In genomic region chr17:55433029-55433628, GRCh38 we compare ENCODE assay signal across 11 cellular contexts. TPM values are rescaled to one million over a fixed set of nuclear protein-coding genes. Genes with fewer than 3 reads are reported as not detected.
DNase-seq lines count a peak whose midpoint lies in the region; ATAC-seq and TF ChIP-seq lines count a peak whose summit lies in the region.
"Had no signal": no experiment of that assay in that cellular context is flagged by ENCODE, and none has a peak within 500 bp of the region (broad histone marks: within the 10 kb centered on the region; RNA-seq: fewer than 3 reads in every experiment).

No MANE protein-coding gene starts in this region.

- peaks cover 69% of the 10 kb centered on the region for H3K4me1 ChIP-seq in OCI-LY7 (ENCODE audit: insufficient read depth, low read length, poor library complexity, severe bottlenecking)
- peaks cover 14 to 17% of the 10 kb centered on the region in 2 experiments for H3K4me1 ChIP-seq in trophoblast cell (ENCODE audit: control insufficient read depth in 1 of 2, insufficient read depth in 2 of 2, low read length in 2 of 2)

- BruUV-seq in OCI-LY7 (replicated peaks; lab: Mats Ljungman, UMichigan): no TSS peak

- H3K79me2 ChIP-seq in OCI-LY7 (ENCODE audit: insufficient read depth, low read depth, low read length) (no peaks in the 10 kb centered on the region), trophoblast cell (ENCODE audit: control insufficient read depth, insufficient read depth, low read length, poor library complexity) (no peaks in the 10 kb centered on the region)

- no peaks in the 10 kb centered on the region for H3K27me3 ChIP-seq in trophoblast cell (ENCODE audit: insufficient read depth, low read length)

- H4K20me1 ChIP-seq in OCI-LY7 (ENCODE audit: insufficient read depth, low read length): no peaks in the 10 kb centered on the region

- peak overlapping the region; percentile 46 for H4K8ac ChIP-seq in trophoblast cell (ENCODE audit: low read depth, low read length)

- intact Hi-C loops in OCI-LY7 (cut with micrococcal nuclease; ENCODE audit: unreplicated experiment): no loop called here

- no peak overlapping the region for H3K4ac ChIP-seq in trophoblast cell (ENCODE audit: low read depth, low read length)

- peaks cover 19% of the 10 kb centered on the region for H3K79me1 ChIP-seq in trophoblast cell (ENCODE audit: low read length)

- H2AFZ ChIP-seq in OCI-LY7 (ENCODE audit: low read length): peak overlapping the region; percentile 20; the same call in 1 of the 2 replicates
- H2AFZ ChIP-seq in trophoblast cell (ENCODE audit: insufficient read depth, low read length, poor library complexity): no peak overlapping the region

- no peaks in the 10 kb centered on the region for H3K9me2 ChIP-seq in OCI-LY7 (ENCODE audit: insufficient read depth, low read length)

- no peak overlapping the region for H3K23ac ChIP-seq in trophoblast cell (ENCODE audit: low read length)

- no peak overlapping the region for H3K9ac ChIP-seq in trophoblast cell (ENCODE audit: low read length)

- no peak overlapping the region for H2AK5ac ChIP-seq in trophoblast cell (ENCODE audit: low read length)

- H3K4me3 ChIP-seq in OCI-LY7 (ENCODE audit: low read depth, low read length, poor library complexity, severe bottlenecking) (no peak overlapping the region), epithelial cell of proximal tubule (ENCODE audit: low read depth, low read length) (no peak overlapping the region), trophoblast cell (ENCODE audit: low read depth, low read length) (no peak overlapping the region)
- H3K4me3 ChIP-seq: thoracic aorta had no signal

- POLR2A ChIA-PET in OCI-LY7 (lab: Charles Lee): interaction anchor here (0.6 to 3.0 kb wide), 4 partner anchors 8 to 142 kb away, joined by 3 to 17 read pairs (median 8); no protein-coding TSS in a partner anchor

- no peak overlapping the region for H2BK12ac ChIP-seq in trophoblast cell (ENCODE audit: low read length)

- H3K18ac ChIP-seq in trophoblast cell (ENCODE audit: low read length): no peak overlapping the region

- H4K12ac ChIP-seq in trophoblast cell (ENCODE audit: low read depth, low read length): no peak overlapping the region

- no CpG with 5 or more reads among the region's 7 CpGs for WGBS in trophoblast cell (ENCODE audit: extremely low coverage, insufficient coverage, insufficient read length)

- H3K27ac ChIP-seq in OCI-LY7 (ENCODE audit: low read depth, low read length, poor library complexity, severe bottlenecking): no peak overlapping the region
- H3K27ac ChIP-seq in trophoblast cell (ENCODE audit: low read depth, low read length): peak overlapping the region; percentile 94
- H3K27ac ChIP-seq: thoracic aorta had no signal

- no peaks in the 10 kb centered on the region; the same call in 1 of the 2 replicates for H3K9me3 ChIP-seq in OCI-LY7 (ENCODE audit: low read length)
- H3K9me3 ChIP-seq in trophoblast cell (ENCODE audit: insufficient read depth, low read depth, low read length): no peaks in the 10 kb centered on the region
- H3K9me3 ChIP-seq: thoracic aorta had no signal

- H3K36me3 ChIP-seq in OCI-LY7 (ENCODE audit: insufficient read depth, low read length) (no peaks in the 10 kb centered on the region), trophoblast cell (ENCODE audit: control insufficient read depth in 1 of 2, insufficient read depth in 2 of 2, low read length in 2 of 2) (no peaks in the 10 kb centered on the region)
- H3K36me3 ChIP-seq: thoracic aorta had no signal

- peak overlapping the region; percentile 96 for H2BK120ac ChIP-seq in trophoblast cell (ENCODE audit: insufficient read depth, low read length, poor library complexity)

- CTCF ChIA-PET in OCI-LY7 (lab: Charles Lee; ENCODE audit: unreplicated experiment): no interaction called here

- H2BK5ac ChIP-seq in trophoblast cell (ENCODE audit: low read depth, low read length, poor library complexity): peak overlapping the region; percentile 96

- DNase-seq in Daoy (ENCODE audit: low read depth) (peak; percentile 34), OCI-LY7 (ENCODE audit: low spot score) (no peak), epithelial cell of proximal tubule (ENCODE audit: low read depth) (peak; percentile 70), trophoblast cell (peak; percentile 74 to 94), putamen (ENCODE audit: low spot score) (no peak)
- DNase-seq: activated CD4-positive, alpha-beta T cell treated with anti-CD3 and anti-CD28 coated beads, Interleukin-2, amount 10 ng/mL, durations not matched to agents 7 days and 5 days; NCI-H1417 had no signal

- H3K4me2 ChIP-seq in OCI-LY7 (ENCODE audit: low read length) (peak overlapping the region; percentile 10; the same call in 1 of the 2 replicates), trophoblast cell (ENCODE audit: low read length) (peak overlapping the region; percentile 42)

- no peak overlapping the region for H3K14ac ChIP-seq in trophoblast cell (ENCODE audit: low read length)

- TF ChIP-seq CTCF in OCI-LY7 (conservative IDR thresholded peaks at IDR 0.05; ENCODE audit: low read length): no peak
- TF ChIP-seq CTCF in epithelial cell of proximal tubule (conservative IDR thresholded peaks at IDR 0.05; ENCODE audit: low read depth, low read length): no peak

- ATAC-seq in GM21515 (IDR thresholded peaks at IDR 0.05; ENCODE audit: unreplicated experiment): no peak
- no peak for ATAC-seq in GM18868 (IDR thresholded peaks at IDR 0.05; ENCODE audit: unreplicated experiment)
- no peak for ATAC-seq in HG02852 (IDR thresholded peaks at IDR 0.05; ENCODE audit: unreplicated experiment)

- H4K91ac ChIP-seq in trophoblast cell (ENCODE audit: low read depth, low read length): peak overlapping the region; percentile 89

RNA-seq across cellular contexts. Expression of gene MMD, which starts 11.5 kb away (rescaled TPM):
- 18.7 and 23.4 TPM in 2 replicates for total RNA-seq in Daoy (2014; rRNA removed; shearing (Covaris generic))
- total RNA-seq in OCI-LY7 (2014; rRNA removed; shearing (Covaris generic)): 41.4 and 42.7 TPM in 2 replicates
- total RNA-seq in OCI-LY7 (2022): 43.8 and 48.4 TPM in 2 replicates
- total RNA-seq in epithelial cell of proximal tubule: 26.6 and 34.3 TPM in 2 replicates
- 52.1 and 57.7 TPM in 2 replicates for polyA plus RNA-seq in trophoblast cell (2013)

Comparison
In these comparisons a context has a peak if more than half of its experiments do, and no peak if none do; other contexts are left out.
1. DNase-seq: peak in Daoy (single experiment), epithelial cell of proximal tubule (single experiment) and trophoblast cell (2 of 2); none in OCI-LY7 (single experiment) and putamen (single experiment).